1 cellular context compared by ENCODE assay signal in the genomic region with DNA sequence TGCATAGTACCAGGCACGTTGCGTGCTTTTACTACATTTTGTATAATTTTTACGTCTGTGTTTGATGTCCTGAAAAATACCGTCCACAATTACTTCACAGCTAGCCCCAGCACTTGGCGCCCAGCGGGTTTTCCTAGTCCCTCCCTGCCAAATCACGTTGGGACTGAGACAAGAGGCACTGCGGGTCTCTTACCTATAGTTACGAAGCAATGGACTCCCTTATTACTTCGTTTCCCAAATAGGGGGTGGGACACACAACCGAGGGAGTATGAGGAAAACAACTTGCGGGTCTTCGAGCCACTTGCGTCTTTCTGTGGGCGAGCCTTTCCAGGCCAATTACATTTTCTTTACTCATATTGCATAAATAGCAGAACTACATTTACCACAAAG.
TF ChIP-seq lines count a peak whose summit lies in the region.

No MANE protein-coding gene starts in this region.

TF ChIP-seq in GM23338, 12 proteins besides CTCF, POLR2A, EP300 and RAD21 (continued from another document):
- TF ChIP-seq, protein P1, sequence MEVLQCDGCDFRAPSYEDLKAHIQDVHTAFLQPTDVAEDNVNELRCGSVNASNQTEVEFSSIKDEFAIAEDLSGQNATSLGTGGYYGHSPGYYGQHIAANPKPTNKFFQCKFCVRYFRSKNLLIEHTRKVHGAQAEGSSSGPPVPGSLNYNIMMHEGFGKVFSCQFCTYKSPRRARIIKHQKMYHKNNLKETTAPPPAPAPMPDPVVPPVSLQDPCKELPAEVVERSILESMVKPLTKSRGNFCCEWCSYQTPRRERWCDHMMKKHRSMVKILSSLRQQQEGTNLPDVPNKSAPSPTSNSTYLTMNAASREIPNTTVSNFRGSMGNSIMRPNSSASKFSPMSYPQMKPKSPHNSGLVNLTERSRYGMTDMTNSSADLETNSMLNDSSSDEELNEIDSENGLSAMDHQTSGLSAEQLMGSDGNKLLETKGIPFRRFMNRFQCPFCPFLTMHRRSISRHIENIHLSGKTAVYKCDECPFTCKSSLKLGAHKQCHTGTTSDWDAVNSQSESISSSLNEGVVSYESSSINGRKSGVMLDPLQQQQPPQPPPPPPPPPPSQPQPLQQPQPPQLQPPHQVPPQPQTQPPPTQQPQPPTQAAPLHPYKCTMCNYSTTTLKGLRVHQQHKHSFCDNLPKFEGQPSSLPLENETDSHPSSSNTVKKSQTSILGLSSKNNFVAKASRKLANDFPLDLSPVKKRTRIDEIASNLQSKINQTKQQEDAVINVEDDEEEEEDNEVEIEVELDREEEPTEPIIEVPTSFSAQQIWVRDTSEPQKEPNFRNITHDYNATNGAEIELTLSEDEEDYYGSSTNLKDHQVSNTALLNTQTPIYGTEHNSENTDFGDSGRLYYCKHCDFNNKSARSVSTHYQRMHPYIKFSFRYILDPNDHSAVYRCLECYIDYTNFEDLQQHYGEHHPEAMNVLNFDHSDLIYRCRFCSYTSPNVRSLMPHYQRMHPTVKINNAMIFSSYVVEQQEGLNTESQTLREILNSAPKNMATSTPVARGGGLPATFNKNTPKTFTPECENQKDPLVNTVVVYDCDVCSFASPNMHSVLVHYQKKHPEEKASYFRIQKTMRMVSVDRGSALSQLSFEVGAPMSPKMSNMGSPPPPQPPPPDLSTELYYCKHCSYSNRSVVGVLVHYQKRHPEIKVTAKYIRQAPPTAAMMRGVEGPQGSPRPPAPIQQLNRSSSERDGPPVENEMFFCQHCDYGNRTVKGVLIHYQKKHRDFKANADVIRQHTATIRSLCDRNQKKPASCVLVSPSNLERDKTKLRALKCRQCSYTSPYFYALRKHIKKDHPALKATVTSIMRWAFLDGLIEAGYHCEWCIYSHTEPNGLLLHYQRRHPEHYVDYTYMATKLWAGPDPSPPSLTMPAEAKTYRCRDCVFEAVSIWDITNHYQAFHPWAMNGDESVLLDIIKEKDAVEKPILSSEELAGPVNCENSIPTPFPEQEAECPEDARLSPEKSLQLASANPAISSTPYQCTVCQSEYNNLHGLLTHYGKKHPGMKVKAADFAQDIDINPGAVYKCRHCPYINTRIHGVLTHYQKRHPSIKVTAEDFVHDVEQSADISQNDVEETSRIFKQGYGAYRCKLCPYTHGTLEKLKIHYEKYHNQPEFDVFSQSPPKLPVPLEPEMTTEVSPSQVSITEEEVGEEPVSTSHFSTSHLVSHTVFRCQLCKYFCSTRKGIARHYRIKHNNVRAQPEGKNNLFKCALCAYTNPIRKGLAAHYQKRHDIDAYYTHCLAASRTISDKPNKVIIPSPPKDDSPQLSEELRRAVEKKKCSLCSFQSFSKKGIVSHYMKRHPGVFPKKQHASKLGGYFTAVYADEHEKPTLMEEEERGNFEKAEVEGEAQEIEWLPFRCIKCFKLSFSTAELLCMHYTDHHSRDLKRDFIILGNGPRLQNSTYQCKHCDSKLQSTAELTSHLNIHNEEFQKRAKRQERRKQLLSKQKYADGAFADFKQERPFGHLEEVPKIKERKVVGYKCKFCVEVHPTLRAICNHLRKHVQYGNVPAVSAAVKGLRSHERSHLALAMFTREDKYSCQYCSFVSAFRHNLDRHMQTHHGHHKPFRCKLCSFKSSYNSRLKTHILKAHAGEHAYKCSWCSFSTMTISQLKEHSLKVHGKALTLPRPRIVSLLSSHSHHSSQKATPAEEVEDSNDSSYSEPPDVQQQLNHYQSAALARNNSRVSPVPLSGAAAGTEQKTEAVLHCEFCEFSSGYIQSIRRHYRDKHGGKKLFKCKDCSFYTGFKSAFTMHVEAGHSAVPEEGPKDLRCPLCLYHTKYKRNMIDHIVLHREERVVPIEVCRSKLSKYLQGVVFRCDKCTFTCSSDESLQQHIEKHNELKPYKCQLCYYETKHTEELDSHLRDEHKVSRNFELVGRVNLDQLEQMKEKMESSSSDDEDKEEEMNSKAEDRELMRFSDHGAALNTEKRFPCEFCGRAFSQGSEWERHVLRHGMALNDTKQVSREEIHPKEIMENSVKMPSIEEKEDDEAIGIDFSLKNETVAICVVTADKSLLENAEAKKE (CRISPR knock-in tag; IDR thresholded peaks at IDR 0.05): no peak
- TF ChIP-seq, protein P2, sequence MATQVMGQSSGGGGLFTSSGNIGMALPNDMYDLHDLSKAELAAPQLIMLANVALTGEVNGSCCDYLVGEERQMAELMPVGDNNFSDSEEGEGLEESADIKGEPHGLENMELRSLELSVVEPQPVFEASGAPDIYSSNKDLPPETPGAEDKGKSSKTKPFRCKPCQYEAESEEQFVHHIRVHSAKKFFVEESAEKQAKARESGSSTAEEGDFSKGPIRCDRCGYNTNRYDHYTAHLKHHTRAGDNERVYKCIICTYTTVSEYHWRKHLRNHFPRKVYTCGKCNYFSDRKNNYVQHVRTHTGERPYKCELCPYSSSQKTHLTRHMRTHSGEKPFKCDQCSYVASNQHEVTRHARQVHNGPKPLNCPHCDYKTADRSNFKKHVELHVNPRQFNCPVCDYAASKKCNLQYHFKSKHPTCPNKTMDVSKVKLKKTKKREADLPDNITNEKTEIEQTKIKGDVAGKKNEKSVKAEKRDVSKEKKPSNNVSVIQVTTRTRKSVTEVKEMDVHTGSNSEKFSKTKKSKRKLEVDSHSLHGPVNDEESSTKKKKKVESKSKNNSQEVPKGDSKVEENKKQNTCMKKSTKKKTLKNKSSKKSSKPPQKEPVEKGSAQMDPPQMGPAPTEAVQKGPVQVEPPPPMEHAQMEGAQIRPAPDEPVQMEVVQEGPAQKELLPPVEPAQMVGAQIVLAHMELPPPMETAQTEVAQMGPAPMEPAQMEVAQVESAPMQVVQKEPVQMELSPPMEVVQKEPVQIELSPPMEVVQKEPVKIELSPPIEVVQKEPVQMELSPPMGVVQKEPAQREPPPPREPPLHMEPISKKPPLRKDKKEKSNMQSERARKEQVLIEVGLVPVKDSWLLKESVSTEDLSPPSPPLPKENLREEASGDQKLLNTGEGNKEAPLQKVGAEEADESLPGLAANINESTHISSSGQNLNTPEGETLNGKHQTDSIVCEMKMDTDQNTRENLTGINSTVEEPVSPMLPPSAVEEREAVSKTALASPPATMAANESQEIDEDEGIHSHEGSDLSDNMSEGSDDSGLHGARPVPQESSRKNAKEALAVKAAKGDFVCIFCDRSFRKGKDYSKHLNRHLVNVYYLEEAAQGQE (IDR thresholded peaks at IDR 0.05; ENCODE audit: unreplicated experiment): no peak
- TF ChIP-seq NANOG (IDR thresholded peaks at IDR 0.05; ENCODE audit: borderline replicate concordance): no peak
- TF ChIP-seq EZH2phosphoT487 (IDR thresholded peaks at IDR 0.05; ENCODE audit: unreplicated experiment): no peak
- no peak for TF ChIP-seq ZNF114 (CRISPR knock-in tag; IDR thresholded peaks at IDR 0.05)
- no peak for TF ChIP-seq POLR2AphosphoS5 (IDR thresholded peaks at IDR 0.05; ENCODE audit: low read depth)
- no peak for TF ChIP-seq JUNB (IDR thresholded peaks at IDR 0.05; ENCODE audit: unreplicated experiment)
- no peak for TF ChIP-seq EZH2 (IDR thresholded peaks at IDR 0.05; ENCODE audit: low read depth, unreplicated experiment)
- TF ChIP-seq CREB1 (CRISPR knock-in tag; IDR thresholded peaks at IDR 0.05; ENCODE audit: low read depth): no peak
TF ChIP-seq in GM23338: peak in this region for 0.
